14 cellular contexts compared by ENCODE assay signal in the genomic region with DNA sequence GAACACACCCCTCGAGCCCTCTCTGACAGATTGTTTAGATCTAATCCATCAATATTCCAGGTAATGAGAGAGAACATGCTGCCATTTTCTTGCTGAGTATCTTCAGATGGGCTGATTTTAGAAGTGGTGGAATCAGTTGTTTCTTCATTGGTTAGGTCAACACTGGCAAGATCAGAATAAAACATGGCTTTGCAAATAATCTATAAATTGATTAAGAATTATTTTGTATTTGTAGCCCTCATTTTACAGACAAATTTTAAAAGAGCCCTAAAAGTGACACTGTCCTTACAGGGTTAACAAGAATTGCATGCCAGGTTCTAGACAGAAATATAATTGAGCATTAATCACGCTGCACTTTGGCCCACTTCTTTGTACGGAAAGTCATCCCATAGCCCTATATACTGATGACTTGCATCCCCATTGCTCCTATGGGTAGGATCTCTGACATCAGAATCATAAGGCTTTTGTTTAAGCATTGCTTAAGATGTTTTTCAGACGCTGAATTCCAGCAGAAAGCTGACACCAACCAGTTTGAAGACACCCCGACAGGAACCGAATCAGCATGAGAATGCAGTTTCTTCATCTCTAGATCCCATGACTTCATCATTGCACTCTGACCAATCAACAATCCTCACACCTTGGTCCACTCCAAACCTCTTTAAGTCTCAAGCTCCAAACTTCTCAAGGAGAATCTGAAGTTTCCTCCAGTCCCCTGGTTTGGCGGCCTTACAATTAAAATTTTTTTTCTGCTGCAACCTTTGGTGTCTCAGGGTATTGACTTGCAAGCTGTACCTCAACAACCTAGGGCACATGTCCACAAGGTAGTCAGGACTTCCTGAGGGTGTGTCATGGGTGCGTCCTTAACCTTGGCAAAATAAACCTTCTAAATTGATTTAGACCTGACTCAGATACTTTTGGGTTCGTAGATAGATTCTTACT. TPM values are rescaled to one million over a fixed set of nuclear protein-coding genes. Genes with fewer than 3 reads are reported as not detected.
DNase-seq lines count a peak whose midpoint lies in the region; ATAC-seq, FAIRE-seq and TF ChIP-seq lines count a peak whose summit lies in the region.
"Had no signal": no experiment of that assay in that cellular context is flagged by ENCODE, and none has a peak within 500 bp of the region (broad histone marks: within the 10 kb centered on the region; RNA-seq: fewer than 3 reads in every experiment).

No MANE protein-coding gene starts in this region.

- no peaks in the 10 kb centered on the region for H3F3A ChIP-seq in GM23338 (replicated peaks; ENCODE audit: low read depth)

- no peaks in the 10 kb centered on the region for H3K9me3 ChIP-seq in keratinocyte (ENCODE audit: control insufficient read depth, low read depth, low read length)
- H3K9me3 ChIP-seq: SK-N-SH had no signal

- dilution Hi-C loops in keratinocyte (cut with MboI; ENCODE audit: extremely low pct_ligation_motif_present, low sequenced_read_pairs) = no loop called here

- H3K36me3 ChIP-seq in GM23338 (ENCODE audit: insufficient read depth) = peaks cover 16% of the 10 kb centered on the region
- peaks cover 10% of the 10 kb centered on the region for H3K36me3 ChIP-seq in brain microvascular endothelial cell (replicated peaks)
- H3K36me3 ChIP-seq in keratinocyte (ENCODE audit: control insufficient read depth in 2 of 2, extremely low read depth in 1 of 2, insufficient read depth in 2 of 2, low read length in 2 of 2) = peaks cover 12 to 19% of the 10 kb centered on the region in 2 experiments

- no peaks in the 10 kb centered on the region for H3K27me3 Mint-ChIP-seq in GM23338 (ENCODE audit: insufficient read depth, low read depth, poor library complexity)

- no peak overlapping the region for H3K4me3 ChIP-seq in GM23338
- no peak overlapping the region for H3K4me3 ChIP-seq in brain microvascular endothelial cell (ENCODE audit: low read depth, low read length)
- H3K4me3 ChIP-seq in keratinocyte (ENCODE audit: control insufficient read depth in 2 of 3, extremely low read depth in 1 of 3, insufficient read depth in 2 of 3, low read depth in 1 of 3, low read length in 3 of 3) = no peak overlapping the region

- H3K4me1 ChIP-seq in GM23338 (ENCODE audit: insufficient read depth) (peaks cover 12% of the 10 kb centered on the region), keratinocyte (ENCODE audit: control insufficient read depth, extremely low read depth, insufficient read depth, low read length) (peaks cover 3% of the 10 kb centered on the region)

- in situ Hi-C loops in brain microvascular endothelial cell (cut with HindIII; ENCODE audit: low pct_ligation_motif_present, low sequenced_read_pairs) = no loop called here

- TF ChIP-seq CTCF in GM23338 (conservative IDR thresholded peaks at IDR 0.05; ENCODE audit: low read depth in 2 of 2) (no peak), brain microvascular endothelial cell (IDR thresholded peaks at IDR 0.05; ENCODE audit: low read depth, low read length, missing control alignments) (no peak), keratinocyte (optimal IDR thresholded peaks at IDR 0.05 in 1 of 3, IDR thresholded peaks at IDR 0.05 in 1 of 3, conservative IDR thresholded peaks at IDR 0.05 in 1 of 3; ENCODE audit: extremely low read depth in 1 of 3, insufficient read depth in 2 of 3, low read length in 3 of 3) (no peak)

- H3K79me2 ChIP-seq in GM23338 (replicated peaks; ENCODE audit: insufficient read depth) (peaks cover 62% of the 10 kb centered on the region), keratinocyte (ENCODE audit: control insufficient read depth, insufficient read depth, low read length) (peaks cover 9% of the 10 kb centered on the region)

- H3K9me2 ChIP-seq in GM23338 (ENCODE audit: insufficient read depth) = no peaks in the 10 kb centered on the region
- H3K9me2 ChIP-seq: SK-N-SH had no signal

- H3K9ac ChIP-seq in keratinocyte (ENCODE audit: control insufficient read depth, extremely low read depth, insufficient read depth, low read length) = no peak overlapping the region
- H3K9ac ChIP-seq: SK-N-SH had no signal

- H3K36me3 Mint-ChIP-seq in GM23338 (ENCODE audit: low read depth) = peaks cover 59% of the 10 kb centered on the region

- no peak overlapping the region for H3K4me3 Mint-ChIP-seq in GM23338

- peak overlapping the region; percentile 92 for H3K27ac Mint-ChIP-seq in GM23338

- no peaks in the 10 kb centered on the region for H4K20me1 ChIP-seq in GM23338 (replicated peaks; ENCODE audit: insufficient read depth)
- H4K20me1 ChIP-seq in keratinocyte (ENCODE audit: control insufficient read depth, extremely low read depth, insufficient read depth, low read length) = no peaks in the 10 kb centered on the region

- DNase-seq in A172 (ENCODE audit: low spot score) (peak; percentile 55), GM23338 (ENCODE audit: low spot score) (peak; percentile 91), brain microvascular endothelial cell (peak; percentile 20), keratinocyte (ENCODE audit: low read depth, low spot score) (no peak), amygdala (lab: John Stamatoyannopoulos, UW) (no peak), SIG-M5 (lab: John Stamatoyannopoulos, UW) (no peak), NCI-H1092 (lab: John Stamatoyannopoulos, UW) (no peak)
- DNase-seq: anterior cingulate cortex; midbrain; SK-N-SH; stimulated activated CD4-positive, alpha-beta T cell treated with anti-CD3 and anti-CD28 coated beads, Interleukin-12 subunit alpha, Interleukin-12 subunit beta, amount 100 ng/mL, for 4 hours; stimulated activated naive CD4-positive, alpha-beta T cell treated with Interleukin-2 at 50 U/mL for 16 hours had no signal

- no peaks in the 10 kb centered on the region for H3K9me1 ChIP-seq in keratinocyte (ENCODE audit: control insufficient read depth, extremely low read depth, insufficient read depth, low read length)

- H3K27me3 ChIP-seq in GM23338 (ENCODE audit: insufficient read depth) = no peaks in the 10 kb centered on the region
- no peaks in the 10 kb centered on the region for H3K27me3 ChIP-seq in brain microvascular endothelial cell (replicated peaks)
- H3K27me3 ChIP-seq in keratinocyte (ENCODE audit: control insufficient read depth, extremely low read depth, insufficient read depth, low read length) = no peaks in the 10 kb centered on the region

- H2AFZ ChIP-seq in GM23338 (no peak overlapping the region), keratinocyte (ENCODE audit: control insufficient read depth, low read length) (no peak overlapping the region)

- H3K27ac ChIP-seq in GM23338 (ENCODE audit: low read depth) (peak overlapping the region; percentile 65), brain microvascular endothelial cell (no peak overlapping the region), keratinocyte (ENCODE audit: control insufficient read depth, insufficient read depth, low read length) (peak overlapping the region; percentile 36)

- H3K4me2 ChIP-seq in GM23338 (0 out of 2 replicates have a peak overlapping the region, but pooled peaks have one; percentile 7), keratinocyte (ENCODE audit: control insufficient read depth, extremely low read depth, insufficient read depth, low read depth, low read length) (no peak overlapping the region)
- H3K4me2 ChIP-seq: SK-N-SH had no signal

- H3K9me3 Mint-ChIP-seq in GM23338 = no peaks in the 10 kb centered on the region

- H3K4me1 Mint-ChIP-seq in GM23338 = peaks cover 26% of the 10 kb centered on the region

- FAIRE-seq in keratinocyte (lab: Jason Lieb, UNC) = no peak
- FAIRE-seq: GM19239 had no signal

- ATAC-seq in GM23338 = peak; percentile 94
- ATAC-seq in GM21447 (IDR thresholded peaks at IDR 0.05; ENCODE audit: unreplicated experiment) = no peak

TF ChIP-seq in GM23338, 12 proteins besides CTCF, POLR2A, EP300 and RAD21 (continues in another document):
- TF ChIP-seq CREB1 (CRISPR knock-in tag; IDR thresholded peaks at IDR 0.05; ENCODE audit: low read depth) = 0 out of 2 replicates have a peak, but pooled peaks have one; percentile 5
- no peak for TF ChIP-seq EZH2 (IDR thresholded peaks at IDR 0.05; ENCODE audit: low read depth, unreplicated experiment)

RNA-seq across cellular contexts. Expression of a gene that starts 7.9 kb away (rescaled TPM):
- total RNA-seq in A172 (2014; rRNA removed; shearing (Covaris generic)) = 32.8 and 35.7 TPM in 2 replicates
- 47.8 and 64.5 TPM in 2 replicates for total RNA-seq in GM23338 (2014; rRNA removed; shearing (Covaris generic))
- polyA plus RNA-seq in GM23338 (2016; fragmentation: Nextera tagmentation; extraction: Ambion mirVana) (41.8 and 46.8 TPM in 2 replicates), keratinocyte (21.5 to 39.8 TPM (median 24.2 TPM) in 3 replicates)
- polyA plus RNA-seq in keratinocyte (2011; ENCODE audit: low read depth) = 25.9 TPM
- 21.0 and 36.1 TPM in 2 replicates for polyA plus RNA-seq in keratinocyte (2011; cell fraction: cytosol; rRNA removed)
- polyA plus RNA-seq in keratinocyte (2011; cell fraction: nucleus; rRNA removed) = 20.8 and 26.0 TPM in 2 replicates
- polyA plus RNA-seq in keratinocyte (2012; ENCODE audit: low replicate concordance) = 28.0 and 39.3 TPM in 2 replicates
- 7.0 to 15.9 TPM (median 8.6 TPM) in 3 replicates for polyA minus RNA-seq in keratinocyte
- 12.3 TPM for polyA minus RNA-seq in keratinocyte (2011; cell fraction: cytosol; rRNA and poly(A)+ RNA removed)
- 5.4 and 8.6 TPM in 2 replicates for polyA minus RNA-seq in keratinocyte (2011; cell fraction: nucleus; rRNA and poly(A)+ RNA removed)

RNA-seq across cellular contexts. Expression of a gene that starts 8.0 kb away (rescaled TPM):
- total RNA-seq in A172 (2014; rRNA removed; shearing (Covaris generic)) = 10.2 and 15.0 TPM in 2 replicates
- total RNA-seq in GM23338 (2014; rRNA removed; shearing (Covaris generic)) = 17.4 and 17.8 TPM in 2 replicates
- polyA plus RNA-seq in GM23338 (2016; fragmentation: Nextera tagmentation; extraction: Ambion mirVana) = 175 and 190 TPM in 2 replicates
- polyA plus RNA-seq in keratinocyte = 29.5 to 57.9 TPM (median 41.5 TPM) in 3 replicates
- polyA plus RNA-seq in keratinocyte (2011; ENCODE audit: low read depth) = 124 TPM
- 43.1 and 68.9 TPM in 2 replicates for polyA plus RNA-seq in keratinocyte (2011; cell fraction: cytosol; rRNA removed)
- polyA plus RNA-seq in keratinocyte (2011; cell fraction: nucleus; rRNA removed) = 21.8 and 22.7 TPM in 2 replicates
- 34.7 and 35.6 TPM in 2 replicates for polyA plus RNA-seq in keratinocyte (2012; ENCODE audit: low replicate concordance)
- polyA minus RNA-seq in keratinocyte = 4.8 to 18.6 TPM (median 5.2 TPM) in 3 replicates
- polyA minus RNA-seq in keratinocyte (2011; cell fraction: cytosol; rRNA and poly(A)+ RNA removed) = 10.9 TPM
- 1.6 and 1.9 TPM in 2 replicates for polyA minus RNA-seq in keratinocyte (2011; cell fraction: nucleus; rRNA and poly(A)+ RNA removed)

RNA-seq across cellular contexts. Expression of a gene that starts 12.9 kb away (rescaled TPM):
- total RNA-seq in A172 (2014; rRNA removed; shearing (Covaris generic)) = 0.71 and 2.0 TPM in 2 replicates
- total RNA-seq in GM23338 (2014; rRNA removed; shearing (Covaris generic)) = 1.0 and 1.4 TPM in 2 replicates
- 0.44 and 0.54 TPM in 2 replicates for polyA plus RNA-seq in GM23338 (2016; fragmentation: Nextera tagmentation; extraction: Ambion mirVana)
- polyA plus RNA-seq in keratinocyte = 0.01 TPM in 1 of 3 replicates, not detected in the others
- polyA plus RNA-seq in keratinocyte (2011; ENCODE audit: low read depth) = 0.05 TPM
- not detected in 2 replicates for polyA plus RNA-seq in keratinocyte (2011; cell fraction: cytosol; rRNA removed)
- 0.03 and 0.07 TPM in 2 replicates for polyA plus RNA-seq in keratinocyte (2011; cell fraction: nucleus; rRNA removed)
- polyA plus RNA-seq in keratinocyte (2012; ENCODE audit: low replicate concordance) = 0.06 TPM in 1 of 2 replicates, not detected in the other
- not detected in 3 replicates for polyA minus RNA-seq in keratinocyte
- polyA minus RNA-seq in keratinocyte (2011; cell fraction: cytosol; rRNA and poly(A)+ RNA removed) = not detected
- not detected in 2 replicates for polyA minus RNA-seq in keratinocyte (2011; cell fraction: nucleus; rRNA and poly(A)+ RNA removed)

Comparison
In these comparisons a context has a peak if more than half of its experiments do, and no peak if none do; other contexts are left out.
1. DNase-seq: peak in A172 (single experiment), GM23338 (single experiment) and brain microvascular endothelial cell (single experiment); none in keratinocyte (single experiment), amygdala (0 of 56), SIG-M5 (single experiment) and NCI-H1092 (single experiment).